ENCODE assay signal across 6 cellular contexts in the genomic region with DNA sequence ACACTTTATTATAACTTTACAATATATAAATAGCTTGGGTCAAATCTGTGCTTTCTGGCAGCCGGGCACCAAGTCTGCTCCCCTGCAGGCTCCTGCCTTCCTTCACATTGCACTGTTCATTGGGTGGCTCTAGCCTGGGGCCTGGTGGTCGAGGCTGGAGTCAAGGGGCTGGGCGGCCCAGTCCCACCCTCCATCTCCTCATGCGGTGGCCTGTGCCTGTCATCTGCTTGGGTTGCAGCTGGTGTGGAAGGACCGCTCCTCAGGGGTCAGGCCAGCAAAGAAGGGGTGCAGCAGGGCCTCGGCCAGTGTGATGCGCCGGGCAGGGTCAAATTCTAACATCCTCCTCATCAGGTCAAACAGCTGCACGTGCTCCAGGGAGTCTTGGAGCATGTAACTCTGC.
DNase-seq lines count a peak whose midpoint lies in the region; ATAC-seq, FAIRE-seq and TF ChIP-seq lines count a peak whose summit lies in the region.
"Not testable (repeated sequence)": the region's sequence is repeated elsewhere in the genome, so short reads cannot be mapped to it uniquely, and the experiment has no call there.

No MANE protein-coding gene starts in this region.

- not testable (repeated sequence) for DNase-seq in GM12891 (ENCODE audit: insufficient read length, low spot score); H54 (ENCODE audit: insufficient read length, low spot score); bronchial epithelial cell (ENCODE audit: low read depth); aorta
- peak; percentile 23 for DNase-seq in activated CD4-positive, alpha-beta T cell treated with anti-CD3 and anti-CD28 coated beads, Interleukin-2, amount 10 ng/mL, durations not matched to agents 24 days and 14 days
- DNase-seq in posterior vena cava (ENCODE audit: low spot score), result peak; percentile 65

- not testable (repeated sequence) for H3K27me3 ChIP-seq in bronchial epithelial cell (ENCODE audit: control insufficient read depth, insufficient read depth, low read length); aorta (ENCODE audit: control insufficient read depth in 1 of 2, insufficient read depth in 2 of 2, low read length in 1 of 2)

- WGBS in aorta, 2 donors, result 77 to 80% methylated on average over 7 to 9 of the region's 9 CpGs

- TF ChIP-seq POLR2A in GM12891 (IDR thresholded peaks at IDR 0.05; ENCODE audit: low read depth, low read length); H54 (IDR thresholded peaks at IDR 0.05; ENCODE audit: low read depth, low read length): not testable (repeated sequence)

- H3K4me3 ChIP-seq in bronchial epithelial cell (ENCODE audit: low read depth, low read length); aorta (ENCODE audit: low read length in 2 of 2): not testable (repeated sequence)

- H3K9me3 Mint-ChIP-seq in activated CD4-positive, alpha-beta T cell treated with anti-CD3 and anti-CD28 coated beads, Interleukin-2, amount 10 ng/mL, durations not matched to agents 24 days and 14 days, result not testable (repeated sequence)

- not testable (repeated sequence) for H3K36me3 Mint-ChIP-seq in activated CD4-positive, alpha-beta T cell treated with anti-CD3 and anti-CD28 coated beads, Interleukin-2, amount 10 ng/mL, durations not matched to agents 24 days and 14 days (ENCODE audit: low read depth)

- peak; percentile 26 for ATAC-seq in aorta (ENCODE audit: low FRiP score)

- H3K36me3 ChIP-seq in bronchial epithelial cell (ENCODE audit: control insufficient read depth, insufficient read depth, low read length); aorta (ENCODE audit: control insufficient read depth in 1 of 2, insufficient read depth in 2 of 2, low read length in 1 of 2): not testable (repeated sequence)

- not testable (repeated sequence) for H3K27me3 Mint-ChIP-seq in activated CD4-positive, alpha-beta T cell treated with anti-CD3 and anti-CD28 coated beads, Interleukin-2, amount 10 ng/mL, durations not matched to agents 24 days and 14 days

- H3K27ac ChIP-seq in aorta (ENCODE audit: low read depth in 1 of 2, low read length in 2 of 2), result not testable (repeated sequence)

- not testable (repeated sequence) for H3K4me1 Mint-ChIP-seq in activated CD4-positive, alpha-beta T cell treated with anti-CD3 and anti-CD28 coated beads, Interleukin-2, amount 10 ng/mL, durations not matched to agents 24 days and 14 days

- H3K9me3 ChIP-seq in aorta (ENCODE audit: control insufficient read depth, low read length), result not testable (repeated sequence)

- intact Hi-C loops in activated CD4-positive, alpha-beta T cell treated with anti-CD3 and anti-CD28 coated beads, Interleukin-2, amount 10 ng/mL, durations not matched to agents 24 days and 14 days (cut with micrococcal nuclease); posterior vena cava (cut with DNase I); aorta (cut with DNase I): not testable (repeated sequence)

- FAIRE-seq in GM12891 (lab: Jason Lieb, UNC) (peak; percentile 81), H54 (lab: Jason Lieb, UNC) (peak; percentile 33), bronchial epithelial cell (lab: Jason Lieb, UNC) (peak; percentile 94)

- not testable (repeated sequence) for H3K4me3 Mint-ChIP-seq in activated CD4-positive, alpha-beta T cell treated with anti-CD3 and anti-CD28 coated beads, Interleukin-2, amount 10 ng/mL, durations not matched to agents 24 days and 14 days

- not testable (repeated sequence) for H3K27ac Mint-ChIP-seq in activated CD4-positive, alpha-beta T cell treated with anti-CD3 and anti-CD28 coated beads, Interleukin-2, amount 10 ng/mL, durations not matched to agents 24 days and 14 days

- H3K4me1 ChIP-seq in aorta (ENCODE audit: control insufficient read depth in 1 of 2, insufficient read depth in 2 of 2, low read length in 2 of 2), result not testable (repeated sequence)

- TF ChIP-seq CTCF in bronchial epithelial cell (IDR thresholded peaks at IDR 0.05; ENCODE audit: insufficient read depth, low read length, severe bottlenecking), result not testable (repeated sequence)
